Comparison of ENCODE assay signal across 1 cellular context in genomic region chr11:2193099-2193886, GRCh38.
TF ChIP-seq lines count a peak whose summit lies in the region.

No MANE protein-coding gene starts in this region.

TF ChIP-seq in HepG2, 621 proteins besides CTCF, POLR2A, EP300 and RAD21:
- TF ChIP-seq, protein P1, sequence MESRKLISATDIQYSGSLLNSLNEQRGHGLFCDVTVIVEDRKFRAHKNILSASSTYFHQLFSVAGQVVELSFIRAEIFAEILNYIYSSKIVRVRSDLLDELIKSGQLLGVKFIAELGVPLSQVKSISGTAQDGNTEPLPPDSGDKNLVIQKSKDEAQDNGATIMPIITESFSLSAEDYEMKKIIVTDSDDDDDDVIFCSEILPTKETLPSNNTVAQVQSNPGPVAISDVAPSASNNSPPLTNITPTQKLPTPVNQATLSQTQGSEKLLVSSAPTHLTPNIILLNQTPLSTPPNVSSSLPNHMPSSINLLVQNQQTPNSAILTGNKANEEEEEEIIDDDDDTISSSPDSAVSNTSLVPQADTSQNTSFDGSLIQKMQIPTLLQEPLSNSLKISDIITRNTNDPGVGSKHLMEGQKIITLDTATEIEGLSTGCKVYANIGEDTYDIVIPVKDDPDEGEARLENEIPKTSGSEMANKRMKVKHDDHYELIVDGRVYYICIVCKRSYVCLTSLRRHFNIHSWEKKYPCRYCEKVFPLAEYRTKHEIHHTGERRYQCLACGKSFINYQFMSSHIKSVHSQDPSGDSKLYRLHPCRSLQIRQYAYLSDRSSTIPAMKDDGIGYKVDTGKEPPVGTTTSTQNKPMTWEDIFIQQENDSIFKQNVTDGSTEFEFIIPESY (CRISPR knock-in tag; IDR thresholded peaks at IDR 0.05) = no peak
- no peak for TF ChIP-seq EZH2 (conservative IDR thresholded peaks at IDR 0.05; ENCODE audit: low read depth, low read length)
- TF ChIP-seq, protein P2, sequence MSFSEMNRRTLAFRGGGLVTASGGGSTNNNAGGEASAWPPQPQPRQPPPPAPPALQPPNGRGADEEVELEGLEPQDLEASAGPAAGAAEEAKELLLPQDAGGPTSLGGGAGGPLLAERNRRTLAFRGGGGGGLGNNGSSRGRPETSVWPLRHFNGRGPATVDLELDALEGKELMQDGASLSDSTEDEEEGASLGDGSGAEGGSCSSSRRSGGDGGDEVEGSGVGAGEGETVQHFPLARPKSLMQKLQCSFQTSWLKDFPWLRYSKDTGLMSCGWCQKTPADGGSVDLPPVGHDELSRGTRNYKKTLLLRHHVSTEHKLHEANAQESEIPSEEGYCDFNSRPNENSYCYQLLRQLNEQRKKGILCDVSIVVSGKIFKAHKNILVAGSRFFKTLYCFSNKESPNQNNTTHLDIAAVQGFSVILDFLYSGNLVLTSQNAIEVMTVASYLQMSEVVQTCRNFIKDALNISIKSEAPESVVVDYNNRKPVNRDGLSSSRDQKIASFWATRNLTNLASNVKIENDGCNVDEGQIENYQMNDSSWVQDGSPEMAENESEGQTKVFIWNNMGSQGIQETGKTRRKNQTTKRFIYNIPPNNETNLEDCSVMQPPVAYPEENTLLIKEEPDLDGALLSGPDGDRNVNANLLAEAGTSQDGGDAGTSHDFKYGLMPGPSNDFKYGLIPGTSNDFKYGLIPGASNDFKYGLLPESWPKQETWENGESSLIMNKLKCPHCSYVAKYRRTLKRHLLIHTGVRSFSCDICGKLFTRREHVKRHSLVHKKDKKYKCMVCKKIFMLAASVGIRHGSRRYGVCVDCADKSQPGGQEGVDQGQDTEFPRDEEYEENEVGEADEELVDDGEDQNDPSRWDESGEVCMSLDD (CRISPR knock-in tag; IDR thresholded peaks at IDR 0.05; ENCODE audit: borderline replicate concordance) = no peak
- no peak for TF ChIP-seq ARID4A (CRISPR knock-in tag; IDR thresholded peaks at IDR 0.05; ENCODE audit: borderline replicate concordance)
- no peak for TF ChIP-seq ZNF12 (CRISPR knock-in tag; IDR thresholded peaks at IDR 0.05)
- TF ChIP-seq ZNF556 (CRISPR knock-in tag; IDR thresholded peaks at IDR 0.05; ENCODE audit: borderline replicate concordance) = no peak
- TF ChIP-seq NR1H2 (CRISPR knock-in tag; IDR thresholded peaks at IDR 0.05; ENCODE audit: borderline replicate concordance, low read depth) = no peak
- no peak for TF ChIP-seq ZSCAN30 (CRISPR knock-in tag; IDR thresholded peaks at IDR 0.05)
- TF ChIP-seq ZNF260 (CRISPR knock-in tag; IDR thresholded peaks at IDR 0.05; ENCODE audit: borderline replicate concordance, low read depth) = no peak
- TF ChIP-seq MXI1 (IDR thresholded peaks at IDR 0.05; ENCODE audit: borderline replicate concordance, low read depth, low read length) = no peak
- 0 out of 2 replicates have a peak, but pooled peaks have one; percentile 23 for TF ChIP-seq ZNF263 (CRISPR knock-in tag; IDR thresholded peaks at IDR 0.05)
- 0 out of 2 replicates have a peak, but pooled peaks have one; percentile 17 for TF ChIP-seq BCL6 (CRISPR knock-in tag; IDR thresholded peaks at IDR 0.05)
- no peak for TF ChIP-seq ZNF33A (CRISPR knock-in tag; IDR thresholded peaks at IDR 0.05; ENCODE audit: borderline replicate concordance)
- 0 out of 2 replicates have a peak, but pooled peaks have one; percentile 22 for TF ChIP-seq SP4 (CRISPR knock-in tag; IDR thresholded peaks at IDR 0.05)
- TF ChIP-seq ATM (IDR thresholded peaks at IDR 0.05; ENCODE audit: borderline replicate concordance) = no peak
- no peak for TF ChIP-seq SIN3A (IDR thresholded peaks at IDR 0.05; ENCODE audit: borderline replicate concordance, low read depth, low read length)
- no peak for TF ChIP-seq MATR3 (CRISPR knock-in tag; IDR thresholded peaks at IDR 0.05)
- no peak for TF ChIP-seq ZSCAN31 (CRISPR knock-in tag; IDR thresholded peaks at IDR 0.05; ENCODE audit: low read depth)
- TF ChIP-seq, protein P3, sequence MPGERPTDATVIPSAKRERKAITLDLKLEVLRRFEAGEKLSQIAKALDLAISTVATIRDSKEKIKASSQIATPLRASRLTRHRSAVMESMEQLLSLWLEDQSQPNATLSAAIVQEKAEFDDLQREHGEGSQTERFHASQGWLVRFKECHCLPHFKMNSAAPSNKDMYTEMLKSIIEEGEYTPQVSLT (CRISPR knock-in tag; IDR thresholded peaks at IDR 0.05; ENCODE audit: borderline replicate concordance, low read depth) = no peak
- no peak for TF ChIP-seq NR0B2 (CRISPR knock-in tag; IDR thresholded peaks at IDR 0.05)
- TF ChIP-seq ZNF530 (CRISPR knock-in tag; IDR thresholded peaks at IDR 0.05; ENCODE audit: low read depth) = no peak
- TF ChIP-seq REST (IDR thresholded peaks at IDR 0.05; ENCODE audit: borderline replicate concordance in 1 of 2, low read depth in 1 of 2, low read length in 2 of 2) = no peak
- TF ChIP-seq SALL2 (CRISPR knock-in tag; IDR thresholded peaks at IDR 0.05) = no peak
- TF ChIP-seq SMAD9 (CRISPR knock-in tag; IDR thresholded peaks at IDR 0.05) = no peak
- peak; percentile 48; the same call in 1 of the 2 replicates for TF ChIP-seq PATZ1 (CRISPR knock-in tag; IDR thresholded peaks at IDR 0.05)
